19 cellular contexts compared by ENCODE assay signal in the genomic region with DNA sequence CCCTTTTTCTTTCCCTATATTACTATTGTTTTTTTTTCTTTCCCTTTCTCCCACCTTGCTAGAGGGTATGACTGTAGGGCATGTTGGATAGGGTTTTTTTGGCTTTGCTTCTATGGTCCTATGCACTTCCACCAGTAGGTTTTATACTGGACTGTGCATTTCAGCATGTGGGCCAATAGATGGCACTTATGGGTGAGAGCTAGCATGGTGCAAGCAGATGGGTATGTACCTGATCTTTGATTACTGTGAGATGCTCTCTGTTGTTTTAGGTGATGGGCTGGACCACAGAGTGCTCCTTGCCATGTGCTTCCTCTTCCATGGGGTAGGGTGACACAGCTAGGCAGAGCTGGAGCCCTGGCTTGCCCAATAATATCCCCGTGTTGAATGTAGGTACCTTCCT.
DNase-seq lines count a peak whose midpoint lies in the region; ATAC-seq, FAIRE-seq and TF ChIP-seq lines count a peak whose summit lies in the region.
"Had no signal": no experiment of that assay in that cellular context is flagged by ENCODE, and none has a peak within 500 bp of the region (broad histone marks: within the 10 kb centered on the region; RNA-seq: fewer than 3 reads in every experiment).

No MANE protein-coding gene starts in this region.

- no peaks in the 10 kb centered on the region for H3K36me3 ChIP-seq in DND-41 (ENCODE audit: insufficient read depth, low read length)
- H3K36me3 ChIP-seq in Loucy (ENCODE audit: insufficient read depth, low read length), result no peaks in the 10 kb centered on the region
- H3K36me3 ChIP-seq: BLaER1 treated with 17β-estradiol and CSF1 and Interleukin-3, amounts not matched to agents 10 nM and 100 nM; MG63; SJCRH30; tibial nerve had no signal

- no peak for ATAC-seq in DND-41 (ENCODE audit: insufficient read depth, low read depth)
- no peak for ATAC-seq in GM18519 (IDR thresholded peaks at IDR 0.05; ENCODE audit: low FRiP score, unreplicated experiment)
- ATAC-seq: foreskin keratinocyte; stimulated activated naive B cell treated with anti-CD40 and anti-IgM and Interleukin-4, amounts not matched to agents 10 μg/mL and 1 μg/mL and 100 μg/mL, for 72 hours had no signal

- H3K27me3 ChIP-seq in DND-41 (ENCODE audit: insufficient read depth, low read length, poor library complexity) (peaks cover 8% of the 10 kb centered on the region), Loucy (ENCODE audit: insufficient read depth, low read length, poor library complexity, severe bottlenecking) (no peaks in the 10 kb centered on the region)
- H3K27me3 ChIP-seq: BLaER1 treated with 17β-estradiol and CSF1 and Interleukin-3, amounts not matched to agents 10 nM and 100 nM; foreskin keratinocyte; SJCRH30; tibial nerve had no signal

- TF ChIP-seq CTCF in AG10803 (conservative IDR thresholded peaks at IDR 0.05; ENCODE audit: low read length) (peak; percentile 10; the same call in 1 of the 2 replicates), DND-41 (IDR thresholded peaks at IDR 0.05; ENCODE audit: borderline replicate concordance, extremely low read depth, low read length, poor library complexity, severe bottlenecking) (peak; percentile 25), Loucy (conservative IDR thresholded peaks at IDR 0.05; ENCODE audit: low read length) (peak; percentile 75), epithelial cell of proximal tubule (conservative IDR thresholded peaks at IDR 0.05; ENCODE audit: low read depth, low read length) (peak; percentile 30)

- H3K4me1 ChIP-seq in DND-41 (ENCODE audit: insufficient read depth, low read length) (no peaks in the 10 kb centered on the region), Loucy (ENCODE audit: insufficient read depth, low read length, poor library complexity, severe bottlenecking) (no peaks in the 10 kb centered on the region)
- H3K4me1 ChIP-seq: foreskin keratinocyte, SJCRH30, tibial nerve had no signal

- H3K4me3 ChIP-seq in AG10803 (ENCODE audit: low read length) (no peak overlapping the region), DND-41 (ENCODE audit: low read depth in 1 of 2, low read length in 2 of 2) (no peak overlapping the region), Loucy (ENCODE audit: low read length, poor library complexity, severe bottlenecking) (no peak overlapping the region), epithelial cell of proximal tubule (ENCODE audit: low read depth, low read length) (no peak overlapping the region)
- H3K4me3 ChIP-seq: BLaER1 treated with 17β-estradiol and CSF1 and Interleukin-3, amounts not matched to agents 10 nM and 100 nM; MG63; SJCRH30; smooth muscle cell; tibial nerve had no signal

- H3K9ac ChIP-seq in DND-41 (ENCODE audit: low read depth, low read length) (no peak overlapping the region), Loucy (ENCODE audit: low read depth, low read length, poor library complexity, severe bottlenecking) (no peak overlapping the region)
- H3K9ac ChIP-seq: BLaER1 treated with 17β-estradiol and CSF1 and Interleukin-3, amounts not matched to agents 10 nM and 100 nM had no signal

- no peaks in the 10 kb centered on the region for H3K79me2 ChIP-seq in DND-41 (ENCODE audit: insufficient read depth, low read length)
- no peaks in the 10 kb centered on the region for H3K79me2 ChIP-seq in Loucy (ENCODE audit: insufficient read depth, low read length)

- FAIRE-seq in GM19239 (lab: Jason Lieb, UNC), result no peak
- FAIRE-seq: endometrium had no signal

- H3K4me2 ChIP-seq in DND-41 (ENCODE audit: insufficient read depth, low read length) (no peak overlapping the region), Loucy (ENCODE audit: low read depth, low read length, poor library complexity, severe bottlenecking) (no peak overlapping the region)
- H3K4me2 ChIP-seq: BLaER1 treated with 17β-estradiol and CSF1 and Interleukin-3, amounts not matched to agents 10 nM and 100 nM; smooth muscle cell had no signal

- H3K9me3 ChIP-seq in DND-41 (ENCODE audit: insufficient read depth, low read length, severe bottlenecking) (no peaks in the 10 kb centered on the region), Loucy (ENCODE audit: insufficient read depth, low read depth, low read length) (no peaks in the 10 kb centered on the region)
- H3K9me3 ChIP-seq: MG63 had no signal

- DNase-seq in AG10803 (ENCODE audit: low read depth) (no peak), DND-41 (no peak), epithelial cell of proximal tubule (ENCODE audit: low read depth) (no peak), NCI-H2029 treated with DMSO at 0.1 percent for 48 hours (lab: John Stamatoyannopoulos, UW) (no peak), glomerular visceral epithelial cell (ENCODE audit: extremely low spot score) (no peak), GM19239 (ENCODE audit: insufficient read length, low spot score) (no peak)
- DNase-seq: activated gamma-delta T cell; anterior cingulate cortex; foreskin keratinocyte; MG63; NCI-H2107; SJCRH30; stimulated activated naive B cell treated with anti-CD40 and anti-IgM and Interleukin-4, amounts not matched to agents 10 μg/mL and 1 μg/mL and 100 μg/mL, for 72 hours had no signal

- no peaks in the 10 kb centered on the region for H3F3A ChIP-seq in Loucy (ENCODE audit: low read depth)

- no peaks in the 10 kb centered on the region for H4K20me1 ChIP-seq in DND-41 (ENCODE audit: insufficient read depth, low read length)
- no peaks in the 10 kb centered on the region for H4K20me1 ChIP-seq in Loucy (ENCODE audit: insufficient read depth, low read length, poor library complexity, severe bottlenecking)
- H4K20me1 ChIP-seq: BLaER1 treated with 17β-estradiol and CSF1 and Interleukin-3, amounts not matched to agents 10 nM and 100 nM had no signal

- no peak overlapping the region for H3K27ac ChIP-seq in DND-41 (ENCODE audit: low read length)
- H3K27ac ChIP-seq: BLaER1 treated with 17β-estradiol and CSF1 and Interleukin-3, amounts not matched to agents 10 nM and 100 nM; foreskin keratinocyte; SJCRH30; tibial nerve had no signal

- no peaks in the 10 kb centered on the region for H3K9me2 ChIP-seq in Loucy (replicated peaks; ENCODE audit: low read depth, low read length)

- H2AFZ ChIP-seq in DND-41 (ENCODE audit: low read depth, low read length) (no peak overlapping the region), Loucy (ENCODE audit: low read length) (no peak overlapping the region)

Comparison
In these comparisons a context has a peak if more than half of its experiments do, and no peak if none do; other contexts are left out.
1. CTCF ChIP-seq: peak in every context shown above with its lines; median percentile 75 in Loucy; 30 in epithelial cell of proximal tubule; 25 in DND-41; 10 in AG10803.